1 cellular context compared by ENCODE assay signal in the genomic region with DNA sequence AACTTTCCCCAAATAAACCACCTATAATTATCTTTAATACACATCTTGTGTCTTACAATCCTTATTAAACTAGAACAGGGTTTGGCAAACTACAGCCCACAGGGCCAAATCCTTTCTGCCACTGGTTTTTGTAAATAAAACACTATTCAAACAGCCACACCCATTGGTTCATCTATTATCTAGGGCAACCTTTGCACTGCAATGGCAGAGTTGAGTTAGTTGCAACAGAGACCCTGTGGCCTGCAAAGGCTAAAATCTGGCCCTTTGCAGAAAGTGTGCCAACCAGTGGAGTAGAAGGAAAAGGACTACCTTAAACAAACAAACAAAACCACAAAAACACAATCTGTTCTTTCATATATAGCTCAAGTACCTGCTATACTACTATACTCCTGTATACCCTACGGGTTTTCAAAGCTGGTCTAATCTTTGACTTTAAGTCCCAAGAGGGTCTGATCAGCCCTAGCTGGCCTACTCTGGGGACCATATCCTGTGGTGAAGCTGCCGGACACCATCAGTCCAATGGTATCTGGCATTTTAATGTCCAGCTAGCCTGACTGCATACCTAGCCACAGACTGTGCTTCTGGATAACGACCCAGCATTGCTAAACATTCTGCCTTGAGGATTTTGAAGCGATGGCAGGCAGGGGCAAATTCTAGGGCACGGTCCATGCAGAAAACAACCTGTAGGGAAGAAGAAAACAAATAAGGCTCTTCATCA.
TF ChIP-seq lines count a peak whose summit lies in the region.

No MANE protein-coding gene starts in this region.

TF ChIP-seq in HepG2, 621 proteins besides CTCF, POLR2A, EP300 and RAD21 (continued from another document):
- TF ChIP-seq, protein P1, sequence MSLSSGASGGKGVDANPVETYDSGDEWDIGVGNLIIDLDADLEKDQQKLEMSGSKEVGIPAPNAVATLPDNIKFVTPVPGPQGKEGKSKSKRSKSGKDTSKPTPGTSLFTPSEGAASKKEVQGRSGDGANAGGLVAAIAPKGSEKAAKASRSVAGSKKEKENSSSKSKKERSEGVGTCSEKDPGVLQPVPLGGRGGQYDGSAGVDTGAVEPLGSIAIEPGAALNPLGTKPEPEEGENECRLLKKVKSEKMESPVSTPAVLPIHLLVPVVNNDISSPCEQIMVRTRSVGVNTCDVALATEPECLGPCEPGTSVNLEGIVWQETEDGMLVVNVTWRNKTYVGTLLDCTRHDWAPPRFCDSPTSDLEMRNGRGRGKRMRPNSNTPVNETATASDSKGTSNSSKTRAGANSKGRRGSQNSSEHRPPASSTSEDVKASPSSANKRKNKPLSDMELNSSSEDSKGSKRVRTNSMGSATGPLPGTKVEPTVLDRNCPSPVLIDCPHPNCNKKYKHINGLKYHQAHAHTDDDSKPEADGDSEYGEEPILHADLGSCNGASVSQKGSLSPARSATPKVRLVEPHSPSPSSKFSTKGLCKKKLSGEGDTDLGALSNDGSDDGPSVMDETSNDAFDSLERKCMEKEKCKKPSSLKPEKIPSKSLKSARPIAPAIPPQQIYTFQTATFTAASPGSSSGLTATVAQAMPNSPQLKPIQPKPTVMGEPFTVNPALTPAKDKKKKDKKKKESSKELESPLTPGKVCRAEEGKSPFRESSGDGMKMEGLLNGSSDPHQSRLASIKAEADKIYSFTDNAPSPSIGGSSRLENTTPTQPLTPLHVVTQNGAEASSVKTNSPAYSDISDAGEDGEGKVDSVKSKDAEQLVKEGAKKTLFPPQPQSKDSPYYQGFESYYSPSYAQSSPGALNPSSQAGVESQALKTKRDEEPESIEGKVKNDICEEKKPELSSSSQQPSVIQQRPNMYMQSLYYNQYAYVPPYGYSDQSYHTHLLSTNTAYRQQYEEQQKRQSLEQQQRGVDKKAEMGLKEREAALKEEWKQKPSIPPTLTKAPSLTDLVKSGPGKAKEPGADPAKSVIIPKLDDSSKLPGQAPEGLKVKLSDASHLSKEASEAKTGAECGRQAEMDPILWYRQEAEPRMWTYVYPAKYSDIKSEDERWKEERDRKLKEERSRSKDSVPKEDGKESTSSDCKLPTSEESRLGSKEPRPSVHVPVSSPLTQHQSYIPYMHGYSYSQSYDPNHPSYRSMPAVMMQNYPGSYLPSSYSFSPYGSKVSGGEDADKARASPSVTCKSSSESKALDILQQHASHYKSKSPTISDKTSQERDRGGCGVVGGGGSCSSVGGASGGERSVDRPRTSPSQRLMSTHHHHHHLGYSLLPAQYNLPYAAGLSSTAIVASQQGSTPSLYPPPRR (CRISPR knock-in tag; IDR thresholded peaks at IDR 0.05; ENCODE audit: borderline replicate concordance): no peak
- TF ChIP-seq, protein P2, sequence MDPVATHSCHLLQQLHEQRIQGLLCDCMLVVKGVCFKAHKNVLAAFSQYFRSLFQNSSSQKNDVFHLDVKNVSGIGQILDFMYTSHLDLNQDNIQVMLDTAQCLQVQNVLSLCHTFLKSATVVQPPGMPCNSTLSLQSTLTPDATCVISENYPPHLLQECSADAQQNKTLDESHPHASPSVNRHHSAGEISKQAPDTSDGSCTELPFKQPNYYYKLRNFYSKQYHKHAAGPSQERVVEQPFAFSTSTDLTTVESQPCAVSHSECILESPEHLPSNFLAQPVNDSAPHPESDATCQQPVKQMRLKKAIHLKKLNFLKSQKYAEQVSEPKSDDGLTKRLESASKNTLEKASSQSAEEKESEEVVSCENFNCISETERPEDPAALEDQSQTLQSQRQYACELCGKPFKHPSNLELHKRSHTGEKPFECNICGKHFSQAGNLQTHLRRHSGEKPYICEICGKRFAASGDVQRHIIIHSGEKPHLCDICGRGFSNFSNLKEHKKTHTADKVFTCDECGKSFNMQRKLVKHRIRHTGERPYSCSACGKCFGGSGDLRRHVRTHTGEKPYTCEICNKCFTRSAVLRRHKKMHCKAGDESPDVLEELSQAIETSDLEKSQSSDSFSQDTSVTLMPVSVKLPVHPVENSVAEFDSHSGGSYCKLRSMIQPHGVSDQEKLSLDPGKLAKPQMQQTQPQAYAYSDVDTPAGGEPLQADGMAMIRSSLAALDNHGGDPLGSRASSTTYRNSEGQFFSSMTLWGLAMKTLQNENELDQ (CRISPR knock-in tag; IDR thresholded peaks at IDR 0.05; ENCODE audit: borderline replicate concordance): no peak
- TF ChIP-seq ZNF496 (CRISPR knock-in tag; IDR thresholded peaks at IDR 0.05; ENCODE audit: insufficient replicate concordance) (no peak), ZNF292 (CRISPR knock-in tag; IDR thresholded peaks at IDR 0.05; ENCODE audit: borderline replicate concordance, low read depth) (no peak), RXRB (CRISPR knock-in tag; IDR thresholded peaks at IDR 0.05; ENCODE audit: borderline replicate concordance) (peak; percentile 79), ZNF333 (CRISPR knock-in tag; IDR thresholded peaks at IDR 0.05; ENCODE audit: borderline replicate concordance) (no peak), ZNF264 (CRISPR knock-in tag; IDR thresholded peaks at IDR 0.05) (0 out of 2 replicates have a peak, but pooled peaks have one; percentile 55), ZNF180 (CRISPR knock-in tag; IDR thresholded peaks at IDR 0.05; ENCODE audit: borderline replicate concordance, low read depth) (no peak), RFXANK (CRISPR knock-in tag; IDR thresholded peaks at IDR 0.05) (no peak), ZBTB8A (CRISPR knock-in tag; IDR thresholded peaks at IDR 0.05; ENCODE audit: borderline replicate concordance, low read depth) (no peak), KAT7 (CRISPR knock-in tag; IDR thresholded peaks at IDR 0.05; ENCODE audit: borderline replicate concordance) (0 out of 2 replicates have a peak, but pooled peaks have one; percentile 49), ZC3H4 (CRISPR knock-in tag; IDR thresholded peaks at IDR 0.05; ENCODE audit: borderline replicate concordance) (no peak), ATAD3A (CRISPR knock-in tag; IDR thresholded peaks at IDR 0.05) (no peak), LCORL (IDR thresholded peaks at IDR 0.05) (peak; percentile 67), LCORL (CRISPR knock-in tag; IDR thresholded peaks at IDR 0.05) (peak; percentile 61; the same call in 1 of the 2 replicates), SCMH1 (CRISPR knock-in tag; IDR thresholded peaks at IDR 0.05; ENCODE audit: borderline replicate concordance) (no peak), NONO (IDR thresholded peaks at IDR 0.05) (no peak), NONO (CRISPR knock-in tag; conservative IDR thresholded peaks at IDR 0.05) (0 out of 2 replicates have a peak, but pooled peaks have one; percentile 39), ZNF30 (CRISPR knock-in tag; IDR thresholded peaks at IDR 0.05) (no peak), ZNF44 (CRISPR knock-in tag; IDR thresholded peaks at IDR 0.05) (0 out of 2 replicates have a peak, but pooled peaks have one; percentile 58), CCAR2 (optimal IDR thresholded peaks at IDR 0.05; ENCODE audit: low read depth, low read length) (peak; percentile 74)
- TF ChIP-seq, protein P3, sequence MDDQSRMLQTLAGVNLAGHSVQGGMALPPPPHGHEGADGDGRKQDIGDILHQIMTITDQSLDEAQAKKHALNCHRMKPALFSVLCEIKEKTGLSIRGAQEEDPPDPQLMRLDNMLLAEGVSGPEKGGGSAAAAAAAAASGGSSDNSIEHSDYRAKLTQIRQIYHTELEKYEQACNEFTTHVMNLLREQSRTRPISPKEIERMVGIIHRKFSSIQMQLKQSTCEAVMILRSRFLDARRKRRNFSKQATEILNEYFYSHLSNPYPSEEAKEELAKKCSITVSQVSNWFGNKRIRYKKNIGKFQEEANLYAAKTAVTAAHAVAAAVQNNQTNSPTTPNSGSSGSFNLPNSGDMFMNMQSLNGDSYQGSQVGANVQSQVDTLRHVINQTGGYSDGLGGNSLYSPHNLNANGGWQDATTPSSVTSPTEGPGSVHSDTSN (CRISPR knock-in tag; IDR thresholded peaks at IDR 0.05; ENCODE audit: borderline replicate concordance): no peak
- TF ChIP-seq, protein P4, sequence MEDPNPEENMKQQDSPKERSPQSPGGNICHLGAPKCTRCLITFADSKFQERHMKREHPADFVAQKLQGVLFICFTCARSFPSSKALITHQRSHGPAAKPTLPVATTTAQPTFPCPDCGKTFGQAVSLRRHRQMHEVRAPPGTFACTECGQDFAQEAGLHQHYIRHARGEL (CRISPR knock-in tag; IDR thresholded peaks at IDR 0.05): no peak
- TF ChIP-seq, protein P5, sequence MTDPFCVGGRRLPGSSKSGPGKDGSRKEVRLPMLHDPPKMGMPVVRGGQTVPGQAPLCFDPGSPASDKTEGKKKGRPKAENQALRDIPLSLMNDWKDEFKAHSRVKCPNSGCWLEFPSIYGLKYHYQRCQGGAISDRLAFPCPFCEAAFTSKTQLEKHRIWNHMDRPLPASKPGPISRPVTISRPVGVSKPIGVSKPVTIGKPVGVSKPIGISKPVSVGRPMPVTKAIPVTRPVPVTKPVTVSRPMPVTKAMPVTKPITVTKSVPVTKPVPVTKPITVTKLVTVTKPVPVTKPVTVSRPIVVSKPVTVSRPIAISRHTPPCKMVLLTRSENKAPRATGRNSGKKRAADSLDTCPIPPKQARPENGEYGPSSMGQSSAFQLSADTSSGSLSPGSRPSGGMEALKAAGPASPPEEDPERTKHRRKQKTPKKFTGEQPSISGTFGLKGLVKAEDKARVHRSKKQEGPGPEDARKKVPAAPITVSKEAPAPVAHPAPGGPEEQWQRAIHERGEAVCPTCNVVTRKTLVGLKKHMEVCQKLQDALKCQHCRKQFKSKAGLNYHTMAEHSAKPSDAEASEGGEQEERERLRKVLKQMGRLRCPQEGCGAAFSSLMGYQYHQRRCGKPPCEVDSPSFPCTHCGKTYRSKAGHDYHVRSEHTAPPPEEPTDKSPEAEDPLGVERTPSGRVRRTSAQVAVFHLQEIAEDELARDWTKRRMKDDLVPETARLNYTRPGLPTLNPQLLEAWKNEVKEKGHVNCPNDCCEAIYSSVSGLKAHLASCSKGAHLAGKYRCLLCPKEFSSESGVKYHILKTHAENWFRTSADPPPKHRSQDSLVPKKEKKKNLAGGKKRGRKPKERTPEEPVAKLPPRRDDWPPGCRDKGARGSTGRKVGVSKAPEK (CRISPR knock-in tag; IDR thresholded peaks at IDR 0.05; ENCODE audit: borderline replicate concordance): no peak
- TF ChIP-seq, protein P6, sequence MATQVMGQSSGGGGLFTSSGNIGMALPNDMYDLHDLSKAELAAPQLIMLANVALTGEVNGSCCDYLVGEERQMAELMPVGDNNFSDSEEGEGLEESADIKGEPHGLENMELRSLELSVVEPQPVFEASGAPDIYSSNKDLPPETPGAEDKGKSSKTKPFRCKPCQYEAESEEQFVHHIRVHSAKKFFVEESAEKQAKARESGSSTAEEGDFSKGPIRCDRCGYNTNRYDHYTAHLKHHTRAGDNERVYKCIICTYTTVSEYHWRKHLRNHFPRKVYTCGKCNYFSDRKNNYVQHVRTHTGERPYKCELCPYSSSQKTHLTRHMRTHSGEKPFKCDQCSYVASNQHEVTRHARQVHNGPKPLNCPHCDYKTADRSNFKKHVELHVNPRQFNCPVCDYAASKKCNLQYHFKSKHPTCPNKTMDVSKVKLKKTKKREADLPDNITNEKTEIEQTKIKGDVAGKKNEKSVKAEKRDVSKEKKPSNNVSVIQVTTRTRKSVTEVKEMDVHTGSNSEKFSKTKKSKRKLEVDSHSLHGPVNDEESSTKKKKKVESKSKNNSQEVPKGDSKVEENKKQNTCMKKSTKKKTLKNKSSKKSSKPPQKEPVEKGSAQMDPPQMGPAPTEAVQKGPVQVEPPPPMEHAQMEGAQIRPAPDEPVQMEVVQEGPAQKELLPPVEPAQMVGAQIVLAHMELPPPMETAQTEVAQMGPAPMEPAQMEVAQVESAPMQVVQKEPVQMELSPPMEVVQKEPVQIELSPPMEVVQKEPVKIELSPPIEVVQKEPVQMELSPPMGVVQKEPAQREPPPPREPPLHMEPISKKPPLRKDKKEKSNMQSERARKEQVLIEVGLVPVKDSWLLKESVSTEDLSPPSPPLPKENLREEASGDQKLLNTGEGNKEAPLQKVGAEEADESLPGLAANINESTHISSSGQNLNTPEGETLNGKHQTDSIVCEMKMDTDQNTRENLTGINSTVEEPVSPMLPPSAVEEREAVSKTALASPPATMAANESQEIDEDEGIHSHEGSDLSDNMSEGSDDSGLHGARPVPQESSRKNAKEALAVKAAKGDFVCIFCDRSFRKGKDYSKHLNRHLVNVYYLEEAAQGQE (IDR thresholded peaks at IDR 0.05; ENCODE audit: borderline replicate concordance in 1 of 2, low read depth in 1 of 2, low read length in 2 of 2): no peak; a peak in 1 of 4 replicates
- TF ChIP-seq, protein P7, sequence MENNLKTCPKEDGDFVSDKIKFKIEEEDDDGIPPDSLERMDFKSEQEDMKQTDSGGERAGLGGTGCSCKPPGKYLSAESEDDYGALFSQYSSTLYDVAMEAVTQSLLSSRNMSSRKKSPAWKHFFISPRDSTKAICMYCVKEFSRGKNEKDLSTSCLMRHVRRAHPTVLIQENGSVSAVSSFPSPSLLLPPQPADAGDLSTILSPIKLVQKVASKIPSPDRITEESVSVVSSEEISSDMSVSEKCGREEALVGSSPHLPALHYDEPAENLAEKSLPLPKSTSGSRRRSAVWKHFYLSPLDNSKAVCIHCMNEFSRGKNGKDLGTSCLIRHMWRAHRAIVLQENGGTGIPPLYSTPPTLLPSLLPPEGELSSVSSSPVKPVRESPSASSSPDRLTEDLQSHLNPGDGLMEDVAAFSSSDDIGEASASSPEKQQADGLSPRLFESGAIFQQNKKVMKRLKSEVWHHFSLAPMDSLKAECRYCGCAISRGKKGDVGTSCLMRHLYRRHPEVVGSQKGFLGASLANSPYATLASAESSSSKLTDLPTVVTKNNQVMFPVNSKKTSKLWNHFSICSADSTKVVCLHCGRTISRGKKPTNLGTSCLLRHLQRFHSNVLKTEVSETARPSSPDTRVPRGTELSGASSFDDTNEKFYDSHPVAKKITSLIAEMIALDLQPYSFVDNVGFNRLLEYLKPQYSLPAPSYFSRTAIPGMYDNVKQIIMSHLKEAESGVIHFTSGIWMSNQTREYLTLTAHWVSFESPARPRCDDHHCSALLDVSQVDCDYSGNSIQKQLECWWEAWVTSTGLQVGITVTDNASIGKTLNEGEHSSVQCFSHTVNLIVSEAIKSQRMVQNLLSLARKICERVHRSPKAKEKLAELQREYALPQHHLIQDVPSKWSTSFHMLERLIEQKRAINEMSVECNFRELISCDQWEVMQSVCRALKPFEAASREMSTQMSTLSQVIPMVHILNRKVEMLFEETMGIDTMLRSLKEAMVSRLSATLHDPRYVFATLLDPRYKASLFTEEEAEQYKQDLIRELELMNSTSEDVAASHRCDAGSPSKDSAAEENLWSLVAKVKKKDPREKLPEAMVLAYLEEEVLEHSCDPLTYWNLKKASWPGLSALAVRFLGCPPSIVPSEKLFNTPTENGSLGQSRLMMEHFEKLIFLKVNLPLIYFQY (CRISPR knock-in tag; IDR thresholded peaks at IDR 0.05; ENCODE audit: borderline replicate concordance): 0 out of 2 replicates have a peak, but pooled peaks have one; percentile 33
